Comparison of ENCODE assay signal across 22 cellular contexts in genomic region chr3:38643592-38643991, GRCh38. TPM values are rescaled to one million over a fixed set of nuclear protein-coding genes. Genes with fewer than 3 reads are reported as not detected.
"Had no signal": no experiment of that assay in that cellular context is flagged by ENCODE, and none has a peak within 500 bp of the region (broad histone marks: within the 10 kb centered on the region; RNA-seq: fewer than 3 reads in every experiment).

No MANE protein-coding gene starts in this region.

- ATAC-seq: left colon; right lobe of liver; stimulated activated effector memory CD8-positive, alpha-beta T cell treated with anti-CD3 and anti-CD28 coated beads, Interleukin-12 subunit alpha, Interleukin-12 subunit beta, amount 100 ng/mL, for 72 hours had no signal

- H2AFZ ChIP-seq: hepatocyte had no signal

- H3K27ac Mint-ChIP-seq: activated naive CD4-positive, alpha-beta T cell treated with anti-CD3 and anti-CD28 coated beads, Interleukin-2, amount 50 U/mL, for 24 hours; activated T-helper 2 cell treated with anti-CD3 and anti-CD28 coated beads, Interferon-gamma antibody, Interleukin-2, Interleukin-4, amounts not matched to agents 10 μg/mL and 5 μg/mL and 100 μg/mL, durations not matched to agents 14 hours and 24 hours and 36 hours; dendritic cell treated with granulocyte-macrophage colony-stimulating factor and Interleukin-4, amounts not matched to agents 40 ng/mL and 50 ng/mL, for 4 days; nephron progenitor cell; progenitor cell of endocrine pancreas; stimulated activated effector memory CD8-positive, alpha-beta T cell treated with anti-CD3 and anti-CD28 coated beads, Interleukin-12 subunit alpha, Interleukin-12 subunit beta, amount 100 ng/mL, for 72 hours had no signal

- H3K36me3 Mint-ChIP-seq: activated naive CD4-positive, alpha-beta T cell treated with anti-CD3 and anti-CD28 coated beads, Interleukin-2, amount 50 U/mL, for 24 hours; stimulated activated effector memory CD8-positive, alpha-beta T cell treated with anti-CD3 and anti-CD28 coated beads, Interleukin-12 subunit alpha, Interleukin-12 subunit beta, amount 100 ng/mL, for 72 hours had no signal

- H3K4me2 ChIP-seq: hepatocyte, smooth muscle cell had no signal

- DNase-seq: activated CD4-positive, alpha-beta T cell treated with anti-CD3 and anti-CD28 coated beads, Interleukin-2, amount 50 U/mL, for 4 hours; activated T-cell treated with anti-CD3 and anti-CD28 coated beads for 4 hours; cerebellar nuclear complex; effector memory CD4-positive, alpha-beta T cell; left colon; nephron progenitor cell; SIG-M5; stimulated activated CD4-positive, alpha-beta T cell treated with anti-CD3 and anti-CD28 coated beads, Interleukin-4, amount 100 ng/mL, for 24 hours had no signal

- H3K9me3 ChIP-seq: adrenal gland, breast epithelium, right lobe of liver, stomach, thoracic aorta had no signal

- H3K79me2 ChIP-seq: hepatocyte had no signal

- H3K36me3 ChIP-seq: adrenal gland, breast epithelium, right lobe of liver, stomach, thoracic aorta had no signal

- H3K27ac ChIP-seq: adrenal gland, breast epithelium, hepatocyte, right lobe of liver, stomach, thoracic aorta, VCaP had no signal

- H3K4me3 ChIP-seq: adrenal gland, breast epithelium, hepatocyte, right lobe of liver, smooth muscle cell, stomach, thoracic aorta had no signal

- H3K4me1 ChIP-seq: adrenal gland, breast epithelium, right lobe of liver had no signal

- H3K4me3 Mint-ChIP-seq: activated naive CD4-positive, alpha-beta T cell treated with anti-CD3 and anti-CD28 coated beads, Interleukin-2, amount 50 U/mL, for 24 hours; dendritic cell treated with granulocyte-macrophage colony-stimulating factor and Interleukin-4, amounts not matched to agents 40 ng/mL and 50 ng/mL, for 4 days; nephron progenitor cell; stimulated activated effector memory CD8-positive, alpha-beta T cell treated with anti-CD3 and anti-CD28 coated beads, Interleukin-12 subunit alpha, Interleukin-12 subunit beta, amount 100 ng/mL, for 72 hours had no signal

- H3K9me3 Mint-ChIP-seq: activated naive CD4-positive, alpha-beta T cell treated with anti-CD3 and anti-CD28 coated beads, Interleukin-2, amount 50 U/mL, for 24 hours; activated T-helper 2 cell treated with anti-CD3 and anti-CD28 coated beads, Interferon-gamma antibody, Interleukin-2, Interleukin-4, amounts not matched to agents 10 μg/mL and 5 μg/mL and 100 μg/mL, durations not matched to agents 14 hours and 24 hours and 36 hours; dendritic cell treated with granulocyte-macrophage colony-stimulating factor and Interleukin-4, amounts not matched to agents 40 ng/mL and 50 ng/mL, for 4 days; nephron progenitor cell; stimulated activated effector memory CD8-positive, alpha-beta T cell treated with anti-CD3 and anti-CD28 coated beads, Interleukin-12 subunit alpha, Interleukin-12 subunit beta, amount 100 ng/mL, for 72 hours had no signal

RNA-seq across cellular contexts. Expression of gene SCN5A, which starts 5.9 kb away (rescaled TPM):
- total RNA-seq: activated T-helper 2 cell treated with anti-CD3 and anti-CD28 coated beads, Interferon-gamma antibody, Interleukin-2, Interleukin-4, amounts not matched to agents 10 μg/mL and 5 μg/mL and 100 μg/mL, durations not matched to agents 14 hours and 24 hours and 36 hours; T-helper 1 cell treated with Interleukin-12 subunit alpha and Interleukin-12 subunit beta and Interleukin-4 antibody, amounts not matched to agents 30 ng/mL and 1 ng/mL, for 36 hours had no signal
